Comparison of ENCODE assay signal across 8 cellular contexts in genomic region chr6:132400641-132401119, GRCh38. TPM values are rescaled to one million over a fixed set of nuclear protein-coding genes. Genes with fewer than 3 reads are reported as not detected.
DNase-seq lines count a peak whose midpoint lies in the region; TF ChIP-seq lines count a peak whose summit lies in the region.

No MANE protein-coding gene starts in this region.

- H3K4me2 ChIP-seq in Karpas-422 (ENCODE audit: low read depth, low read length, poor library complexity, severe bottlenecking), result no peak overlapping the region

- H3K36me3 Mint-ChIP-seq in type B pancreatic cell, result no peaks in the 10 kb centered on the region

- H3K9me3 Mint-ChIP-seq in type B pancreatic cell, result no peaks in the 10 kb centered on the region

- H3K27me3 ChIP-seq in Karpas-422 (ENCODE audit: low read length), result no peaks in the 10 kb centered on the region

- no peaks in the 10 kb centered on the region for H3K9me3 ChIP-seq in HEK293 (ENCODE audit: control insufficient read depth, insufficient read depth, low read depth, low read length)
- no peaks in the 10 kb centered on the region for H3K9me3 ChIP-seq in Karpas-422 (ENCODE audit: low read length)

- H3K4me1 Mint-ChIP-seq in type B pancreatic cell (ENCODE audit: unreplicated experiment), result no peaks in the 10 kb centered on the region

- peak; percentile 35 for DNase-seq in ACHN
- no peak for DNase-seq in astrocyte of the cerebellum (ENCODE audit: low read depth)
- peak; percentile 53 for DNase-seq in left kidney (ENCODE audit: low read depth, low spot score)
- peak; percentile 69 for DNase-seq in type B pancreatic cell (ENCODE audit: extremely low spot score, unreplicated experiment)
- no peak for DNase-seq in OCI-M2 (lab: John Stamatoyannopoulos, UW; ENCODE audit: unreplicated experiment)
- DNase-seq in Karpas-422, result no peak
- no peak for DNase-seq in kidney tubule cell (ENCODE audit: low spot score)

- H3K27ac Mint-ChIP-seq in type B pancreatic cell, result no peak overlapping the region

- CTCF ChIA-PET in HEK293 (lab: Yijun Ruan, JAX), result interaction anchor here (1.5 to 1.7 kb wide), 2 partner anchors 100 to 121 kb away, joined by 6 to 7 read pairs; no protein-coding TSS in a partner anchor

- H3K9me2 ChIP-seq in Karpas-422 (replicated peaks; ENCODE audit: insufficient read depth, low read length), result no peaks in the 10 kb centered on the region

- H3K79me2 ChIP-seq in Karpas-422 (ENCODE audit: low read length), result no peaks in the 10 kb centered on the region

- no peak overlapping the region for H3K9ac ChIP-seq in Karpas-422 (ENCODE audit: low read length)

- POLR2A ChIA-PET in HEK293 (lab: Yijun Ruan, JAX), result no interaction called here

- in situ Hi-C loops in ACHN (cut with HindIII; ENCODE audit: low pct_ligation_motif_present, low pct_unique_long_range_greater_than_20kb, low sequenced_read_pairs), result no loop called here
- in situ Hi-C loops in astrocyte of the cerebellum (cut with HindIII; ENCODE audit: low sequenced_read_pairs), result no loop called here

- H3K4me1 ChIP-seq in HEK293 (ENCODE audit: control insufficient read depth, insufficient read depth, low read length) (peaks cover 31% of the 10 kb centered on the region), Karpas-422 (ENCODE audit: low read length) (no peaks in the 10 kb centered on the region)

- TF ChIP-seq CTCF in HEK293 (tag by site-specific recombination; IDR thresholded peaks at IDR 0.05), result no peak
- TF ChIP-seq CTCF in astrocyte of the cerebellum (IDR thresholded peaks at IDR 0.05; ENCODE audit: low read depth, low read length, missing control alignments), result no peak
- no peak for TF ChIP-seq CTCF in type B pancreatic cell (conservative IDR thresholded peaks at IDR 0.05)

- H3K27me3 Mint-ChIP-seq in type B pancreatic cell, result peaks cover 74% of the 10 kb centered on the region

- H2AFZ ChIP-seq in Karpas-422 (ENCODE audit: low read length), result no peak overlapping the region

- H3K27ac ChIP-seq in HEK293 (ENCODE audit: extremely low read depth, low read depth, low read length) (peak overlapping the region; percentile 83; the same call in 1 of the 2 replicates), Karpas-422 (ENCODE audit: low read length) (no peak overlapping the region)

- H3K4me3 ChIP-seq in HEK293 (ENCODE audit: low read depth, low read length) (peak overlapping the region; percentile 96), astrocyte of the cerebellum (ENCODE audit: low read depth, low read length) (peak overlapping the region; percentile 65), Karpas-422 (ENCODE audit: low read length) (no peak overlapping the region)

- peak overlapping the region; percentile 85 for H3K4me3 Mint-ChIP-seq in type B pancreatic cell

- no peaks in the 10 kb centered on the region for H4K20me1 ChIP-seq in Karpas-422 (ENCODE audit: insufficient read depth, low read depth, low read length)

- H3K36me3 ChIP-seq in HEK293 (ENCODE audit: control insufficient read depth in 2 of 2, insufficient read depth in 1 of 2, low read length in 2 of 2) (no peaks in the 10 kb centered on the region), Karpas-422 (ENCODE audit: insufficient read depth, low read length) (no peaks in the 10 kb centered on the region)

TF ChIP-seq in HEK293, 187 proteins besides CTCF, POLR2A, EP300 and RAD21 (continues in another document):
- TF ChIP-seq ZNF169 (tag by site-specific recombination; IDR thresholded peaks at IDR 0.05) (no peak), ZNF747 (tag by site-specific recombination; IDR thresholded peaks at IDR 0.05) (no peak), KLF17 (tag by site-specific recombination; IDR thresholded peaks at IDR 0.05) (no peak), ZNF645 (tag by site-specific recombination; IDR thresholded peaks at IDR 0.05) (no peak), ZBTB17 (tag by site-specific recombination; IDR thresholded peaks at IDR 0.05) (0 out of 2 replicates have a peak, but pooled peaks have one; percentile 42), ZNF654 (tag by site-specific recombination; IDR thresholded peaks at IDR 0.05; ENCODE audit: low read depth) (no peak), ZNF580 (tag by site-specific recombination; IDR thresholded peaks at IDR 0.05) (no peak), ZSCAN16 (tag by site-specific recombination; IDR thresholded peaks at IDR 0.05) (no peak), ZBTB11 (tag by site-specific recombination; conservative IDR thresholded peaks at IDR 0.05; ENCODE audit: low read depth) (no peak), ZNF280C (tag by site-specific recombination; IDR thresholded peaks at IDR 0.05) (no peak), ATF2 (tag by site-specific recombination; IDR thresholded peaks at IDR 0.05; ENCODE audit: low read depth) (no peak)

RNA-seq across cellular contexts. Expression of gene MOXD1, which starts 0.6 kb away (rescaled TPM):
- total RNA-seq in type B pancreatic cell (ENCODE audit: low replicate concordance), result 3.7 and 22.0 TPM in 2 replicates
- not detected in 2 replicates for total RNA-seq in Karpas-422 (2014; rRNA removed; shearing (Covaris generic); ENCODE audit: low replicate concordance)

Comparison
In these comparisons a context has a peak if more than half of its experiments do, and no peak if none do; other contexts are left out.
1. DNase-seq: peak in ACHN (single experiment), left kidney (single experiment) and type B pancreatic cell (single experiment); none in astrocyte of the cerebellum (single experiment), OCI-M2 (single experiment), Karpas-422 (single experiment) and kidney tubule cell (single experiment).